ENCODE assay signal across 2 cellular contexts in the genomic region with DNA sequence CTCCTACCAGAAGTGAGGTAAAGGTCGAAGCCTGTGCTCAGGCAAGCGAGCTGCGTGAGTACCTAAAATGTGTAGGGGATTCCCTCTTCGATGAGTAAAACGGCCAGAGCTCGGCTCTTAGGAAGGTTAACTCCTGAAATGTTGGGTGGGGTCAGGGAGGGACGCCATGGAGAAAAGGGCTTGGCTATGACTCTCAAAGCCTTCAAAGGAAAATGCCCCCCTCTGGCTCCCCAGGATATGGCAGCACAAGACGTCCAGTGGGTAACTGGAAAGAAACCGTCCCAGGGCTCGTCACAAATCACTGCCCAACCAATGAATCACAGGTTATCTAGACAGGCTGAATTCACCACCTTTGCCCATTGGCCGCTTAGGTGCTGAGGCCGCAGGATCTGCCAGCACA.
TF ChIP-seq lines count a peak whose summit lies in the region.

No MANE protein-coding gene starts in this region.

TF ChIP-seq in HepG2, 621 proteins besides CTCF, POLR2A, EP300 and RAD21:
- TF ChIP-seq STAG1 (CRISPR knock-in tag; IDR thresholded peaks at IDR 0.05) (peak; percentile 42; the same call in 1 of the 2 replicates), NFKB2 (CRISPR knock-in tag; IDR thresholded peaks at IDR 0.05; ENCODE audit: borderline replicate concordance) (no peak), ZNF572 (CRISPR knock-in tag; IDR thresholded peaks at IDR 0.05) (no peak), SMC3 (IDR thresholded peaks at IDR 0.05; ENCODE audit: low read length) (peak; percentile 47; the same call in 1 of the 2 replicates)
- TF ChIP-seq, protein P1, sequence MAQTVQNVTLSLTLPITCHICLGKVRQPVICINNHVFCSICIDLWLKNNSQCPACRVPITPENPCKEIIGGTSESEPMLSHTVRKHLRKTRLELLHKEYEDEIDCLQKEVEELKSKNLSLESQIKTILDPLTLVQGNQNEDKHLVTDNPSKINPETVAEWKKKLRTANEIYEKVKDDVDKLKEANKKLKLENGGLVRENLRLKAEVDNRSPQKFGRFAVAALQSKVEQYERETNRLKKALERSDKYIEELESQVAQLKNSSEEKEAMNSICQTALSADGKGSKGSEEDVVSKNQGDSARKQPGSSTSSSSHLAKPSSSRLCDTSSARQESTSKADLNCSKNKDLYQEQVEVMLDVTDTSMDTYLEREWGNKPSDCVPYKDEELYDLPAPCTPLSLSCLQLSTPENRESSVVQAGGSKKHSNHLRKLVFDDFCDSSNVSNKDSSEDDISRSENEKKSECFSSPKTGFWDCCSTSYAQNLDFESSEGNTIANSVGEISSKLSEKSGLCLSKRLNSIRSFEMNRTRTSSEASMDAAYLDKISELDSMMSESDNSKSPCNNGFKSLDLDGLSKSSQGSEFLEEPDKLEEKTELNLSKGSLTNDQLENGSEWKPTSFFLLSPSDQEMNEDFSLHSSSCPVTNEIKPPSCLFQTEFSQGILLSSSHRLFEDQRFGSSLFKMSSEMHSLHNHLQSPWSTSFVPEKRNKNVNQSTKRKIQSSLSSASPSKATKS (CRISPR knock-in tag; IDR thresholded peaks at IDR 0.05): no peak

TF ChIP-seq in SK-N-SH, 30 proteins besides CTCF, POLR2A, EP300 and RAD21:
- TF ChIP-seq GABPA (IDR thresholded peaks at IDR 0.05; ENCODE audit: low read depth) (no peak), RXRA (IDR thresholded peaks at IDR 0.05; ENCODE audit: borderline replicate concordance, low read depth) (no peak), SIN3A (IDR thresholded peaks at IDR 0.05; ENCODE audit: borderline replicate concordance, low read depth, low read length) (no peak), ELF1 (IDR thresholded peaks at IDR 0.05) (no peak), CHD2 (IDR thresholded peaks at IDR 0.05; ENCODE audit: low read length, partially characterized antibody) (no peak), TCF12 (IDR thresholded peaks at IDR 0.05) (no peak), RCOR1 (IDR thresholded peaks at IDR 0.05; ENCODE audit: low read length) (no peak), EZH2phosphoT487 (IDR thresholded peaks at IDR 0.05; ENCODE audit: borderline replicate concordance, low read depth) (no peak), FOXM1 (IDR thresholded peaks at IDR 0.05; ENCODE audit: low read depth) (no peak), NRF1 (IDR thresholded peaks at IDR 0.05; ENCODE audit: low read depth, low read length) (no peak), TEAD4 (IDR thresholded peaks at IDR 0.05; ENCODE audit: borderline replicate concordance, insufficient read depth) (no peak), MEF2A (IDR thresholded peaks at IDR 0.05; ENCODE audit: borderline replicate concordance, low read depth) (no peak)
- TF ChIP-seq, protein P2, sequence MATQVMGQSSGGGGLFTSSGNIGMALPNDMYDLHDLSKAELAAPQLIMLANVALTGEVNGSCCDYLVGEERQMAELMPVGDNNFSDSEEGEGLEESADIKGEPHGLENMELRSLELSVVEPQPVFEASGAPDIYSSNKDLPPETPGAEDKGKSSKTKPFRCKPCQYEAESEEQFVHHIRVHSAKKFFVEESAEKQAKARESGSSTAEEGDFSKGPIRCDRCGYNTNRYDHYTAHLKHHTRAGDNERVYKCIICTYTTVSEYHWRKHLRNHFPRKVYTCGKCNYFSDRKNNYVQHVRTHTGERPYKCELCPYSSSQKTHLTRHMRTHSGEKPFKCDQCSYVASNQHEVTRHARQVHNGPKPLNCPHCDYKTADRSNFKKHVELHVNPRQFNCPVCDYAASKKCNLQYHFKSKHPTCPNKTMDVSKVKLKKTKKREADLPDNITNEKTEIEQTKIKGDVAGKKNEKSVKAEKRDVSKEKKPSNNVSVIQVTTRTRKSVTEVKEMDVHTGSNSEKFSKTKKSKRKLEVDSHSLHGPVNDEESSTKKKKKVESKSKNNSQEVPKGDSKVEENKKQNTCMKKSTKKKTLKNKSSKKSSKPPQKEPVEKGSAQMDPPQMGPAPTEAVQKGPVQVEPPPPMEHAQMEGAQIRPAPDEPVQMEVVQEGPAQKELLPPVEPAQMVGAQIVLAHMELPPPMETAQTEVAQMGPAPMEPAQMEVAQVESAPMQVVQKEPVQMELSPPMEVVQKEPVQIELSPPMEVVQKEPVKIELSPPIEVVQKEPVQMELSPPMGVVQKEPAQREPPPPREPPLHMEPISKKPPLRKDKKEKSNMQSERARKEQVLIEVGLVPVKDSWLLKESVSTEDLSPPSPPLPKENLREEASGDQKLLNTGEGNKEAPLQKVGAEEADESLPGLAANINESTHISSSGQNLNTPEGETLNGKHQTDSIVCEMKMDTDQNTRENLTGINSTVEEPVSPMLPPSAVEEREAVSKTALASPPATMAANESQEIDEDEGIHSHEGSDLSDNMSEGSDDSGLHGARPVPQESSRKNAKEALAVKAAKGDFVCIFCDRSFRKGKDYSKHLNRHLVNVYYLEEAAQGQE (IDR thresholded peaks at IDR 0.05; ENCODE audit: low read depth, low read length): no peak
- TF ChIP-seq, protein P3, sequence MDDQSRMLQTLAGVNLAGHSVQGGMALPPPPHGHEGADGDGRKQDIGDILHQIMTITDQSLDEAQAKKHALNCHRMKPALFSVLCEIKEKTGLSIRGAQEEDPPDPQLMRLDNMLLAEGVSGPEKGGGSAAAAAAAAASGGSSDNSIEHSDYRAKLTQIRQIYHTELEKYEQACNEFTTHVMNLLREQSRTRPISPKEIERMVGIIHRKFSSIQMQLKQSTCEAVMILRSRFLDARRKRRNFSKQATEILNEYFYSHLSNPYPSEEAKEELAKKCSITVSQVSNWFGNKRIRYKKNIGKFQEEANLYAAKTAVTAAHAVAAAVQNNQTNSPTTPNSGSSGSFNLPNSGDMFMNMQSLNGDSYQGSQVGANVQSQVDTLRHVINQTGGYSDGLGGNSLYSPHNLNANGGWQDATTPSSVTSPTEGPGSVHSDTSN (IDR thresholded peaks at IDR 0.05): no peak
TF ChIP-seq in SK-N-SH: peak in this region for 0.
